In the genomic region with DNA sequence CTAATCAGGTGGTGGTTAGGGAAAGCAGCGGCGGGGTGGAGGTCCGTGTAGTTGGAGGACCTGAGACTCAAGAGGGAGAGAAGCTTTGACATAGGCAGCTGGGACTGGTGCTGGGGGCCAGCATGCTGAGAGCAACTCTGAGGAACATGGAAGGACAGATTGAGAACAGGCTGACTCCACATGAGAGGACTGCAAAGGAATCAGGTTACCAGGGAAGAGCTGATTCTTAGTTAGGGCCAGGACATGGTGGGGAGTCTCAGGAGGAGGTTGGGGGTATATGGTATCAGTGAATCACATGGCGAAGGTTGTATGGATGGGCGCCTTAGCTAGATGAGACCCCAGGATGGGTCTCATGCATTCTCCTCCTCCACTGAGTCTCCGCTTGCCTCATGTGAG, we compare ENCODE assay signal across 20 cellular contexts.
DNase-seq lines count a peak whose midpoint lies in the region; ATAC-seq and TF ChIP-seq lines count a peak whose summit lies in the region.
"Had no signal": no experiment of that assay in that cellular context is flagged by ENCODE, and none has a peak within 500 bp of the region (broad histone marks: within the 10 kb centered on the region; RNA-seq: fewer than 3 reads in every experiment).

No MANE protein-coding gene starts in this region.

- peak overlapping the region; percentile 36 for H4K8ac ChIP-seq in mesenchymal stem cell (ENCODE audit: low read length)

- peaks cover 15% of the 10 kb centered on the region for H3K4me1 ChIP-seq in mesenchymal stem cell (ENCODE audit: control insufficient read depth, insufficient read depth, low read depth, low read length)
- H3K4me1 ChIP-seq: right atrium auricular region had no signal

- H3K14ac ChIP-seq in mesenchymal stem cell (ENCODE audit: low read length in 2 of 2) = peak overlapping the region in 1 of 2 experiments; percentile 70

- H3K4me3 ChIP-seq in mesenchymal stem cell (ENCODE audit: insufficient read depth in 1 of 2, low read depth in 1 of 2, low read length in 2 of 2) = peak overlapping the region in 1 of 2 experiments; percentile 44
- H3K4me3 ChIP-seq: right atrium auricular region had no signal

- peak overlapping the region; percentile 2 to 93 for H2BK12ac ChIP-seq in mesenchymal stem cell (ENCODE audit: low read length in 2 of 2)

- peak overlapping the region; percentile 98 for H2AK5ac ChIP-seq in mesenchymal stem cell (ENCODE audit: low read length, severe bottlenecking)

- WGBS in mesenchymal stem cell = 79% methylated on average over 6 of the region's 6 CpGs

- peak overlapping the region; percentile 39 for H2BK5ac ChIP-seq in mesenchymal stem cell (ENCODE audit: low read depth, low read length, poor library complexity, severe bottlenecking)

- no peaks in the 10 kb centered on the region for H3K27me3 Mint-ChIP-seq in activated T-cell treated with anti-CD3 and anti-CD28 coated beads, Interleukin-2, amount 50 U/mL, for 24 hours
- no peaks in the 10 kb centered on the region for H3K27me3 Mint-ChIP-seq in MCF 10A (ENCODE audit: insufficient read depth, unreplicated experiment)
- H3K27me3 Mint-ChIP-seq: activated B cell treated with CpG ODN at 0.5 μM for 24 hours had no signal

- H3K27me3 ChIP-seq in mesenchymal stem cell (ENCODE audit: control insufficient read depth in 1 of 2, insufficient read depth in 1 of 2, low read length in 2 of 2) = no peaks in the 10 kb centered on the region
- H3K27me3 ChIP-seq: right atrium auricular region had no signal

- H3K9me3 ChIP-seq in mesenchymal stem cell (ENCODE audit: control insufficient read depth, low read length) = no peaks in the 10 kb centered on the region
- H3K9me3 ChIP-seq: right atrium auricular region had no signal

- peak overlapping the region; percentile 98 for H3K27ac ChIP-seq in mesenchymal stem cell (ENCODE audit: low read length, poor library complexity, severe bottlenecking)
- H3K27ac ChIP-seq: right atrium auricular region had no signal

- no peak for ATAC-seq in GM21737 (IDR thresholded peaks at IDR 0.05; ENCODE audit: unreplicated experiment)
- ATAC-seq: T-helper 17 cell had no signal

- CTCF ChIA-PET in MCF 10A (lab: Yijun Ruan, JAX) = no interaction called here

- peaks cover 2% of the 10 kb centered on the region for H3K79me1 ChIP-seq in mesenchymal stem cell (replicated peaks; ENCODE audit: low read length, poor library complexity, severe bottlenecking)

- no peak overlapping the region for H3K4me3 Mint-ChIP-seq in activated T-cell treated with anti-CD3 and anti-CD28 coated beads, Interleukin-2, amount 50 U/mL, for 24 hours
- H3K4me3 Mint-ChIP-seq in MCF 10A (ENCODE audit: unreplicated experiment) = peak overlapping the region; percentile 12
- H3K4me3 Mint-ChIP-seq: activated B cell treated with CpG ODN at 0.5 μM for 24 hours; CD4-positive, alpha-beta memory T cell; T-helper 17 cell had no signal

- peak overlapping the region; percentile 88 for H3K9ac ChIP-seq in mesenchymal stem cell (ENCODE audit: low read length)

- H3K27ac Mint-ChIP-seq in activated T-cell treated with anti-CD3 and anti-CD28 coated beads, Interleukin-2, amount 50 U/mL, for 24 hours = peak overlapping the region; percentile 23
- H3K27ac Mint-ChIP-seq in MCF 10A (ENCODE audit: low read depth, unreplicated experiment) = peak overlapping the region; percentile 96
- H3K27ac Mint-ChIP-seq: activated B cell treated with CpG ODN at 0.5 μM for 24 hours; CD4-positive, alpha-beta memory T cell; T-helper 17 cell had no signal

- POLR2A ChIA-PET in MCF 10A (lab: Yijun Ruan, JAX) = interaction anchor here (0.5 to 2.9 kb wide), 5 partner anchors 15 to 1111 kb away, joined by 3 to 24 read pairs (median 4); no protein-coding TSS in a partner anchor

- H3K4ac ChIP-seq in mesenchymal stem cell (ENCODE audit: low read depth in 1 of 2, low read length in 2 of 2) = peak overlapping the region in 1 of 2 experiments; percentile 97

- H3K36me3 ChIP-seq in mesenchymal stem cell (ENCODE audit: control insufficient read depth in 1 of 2, insufficient read depth in 2 of 2, low read depth in 1 of 2, low read length in 2 of 2) = no peaks in the 10 kb centered on the region
- H3K36me3 ChIP-seq: right atrium auricular region had no signal

- BruUV-seq in MCF 10A (replicated peaks; lab: Mats Ljungman, UMichigan) = no TSS peak

- peak overlapping the region; percentile 44 for H2AFZ ChIP-seq in mesenchymal stem cell (ENCODE audit: low read depth, low read length)

- no peaks in the 10 kb centered on the region for H3K36me3 Mint-ChIP-seq in activated T-cell treated with anti-CD3 and anti-CD28 coated beads, Interleukin-2, amount 50 U/mL, for 24 hours (ENCODE audit: low read depth)
- no peaks in the 10 kb centered on the region for H3K36me3 Mint-ChIP-seq in MCF 10A (ENCODE audit: insufficient read depth, unreplicated experiment)
- H3K36me3 Mint-ChIP-seq: CD4-positive, alpha-beta memory T cell had no signal

- no peak for DNase-seq in activated T-cell treated with anti-CD3 and anti-CD28 coated beads, Interleukin-2, amount 50 U/mL, for 24 hours
- no peak for DNase-seq in activated T-cell treated with anti-CD3 and anti-CD28 coated beads, Interleukin-2, amount 50 U/mL, for 1 hour
- no peak for DNase-seq in MCF 10A (ENCODE audit: unreplicated experiment)
- no peak for DNase-seq in mesenchymal stem cell
- no peak for DNase-seq in NCI-H524 (lab: John Stamatoyannopoulos, UW)
- DNase-seq in GM10266 (ENCODE audit: extremely low spot score) = no peak
- no peak for DNase-seq in NCI-H2171 (lab: John Stamatoyannopoulos, UW)
- DNase-seq: 8988T; activated B cell treated with CpG ODN at 0.5 μM for 24 hours; activated CD8-positive, alpha-beta memory T cell treated with anti-CD3 and anti-CD28 coated beads for 24 hours; CD4-positive, alpha-beta memory T cell; cortex of kidney; NCI-H2081; NCI-H774; RPMI8226; stimulated activated CD4-positive, alpha-beta T cell treated with anti-CD3 and anti-CD28 coated beads, Interleukin-2, amount 100 ng/mL, for 48 hours; T-helper 17 cell had no signal

- peaks cover 13% of the 10 kb centered on the region for H3K4me1 Mint-ChIP-seq in activated T-cell treated with anti-CD3 and anti-CD28 coated beads, Interleukin-2, amount 50 U/mL, for 24 hours (ENCODE audit: low read depth)
- H3K4me1 Mint-ChIP-seq in MCF 10A (ENCODE audit: insufficient read depth, unreplicated experiment) = peaks cover 46% of the 10 kb centered on the region
- H3K4me1 Mint-ChIP-seq: activated B cell treated with CpG ODN at 0.5 μM for 24 hours; CD4-positive, alpha-beta memory T cell; T-helper 17 cell had no signal

- peak overlapping the region; percentile 10 for H4K91ac ChIP-seq in mesenchymal stem cell (ENCODE audit: low read length)

- TF ChIP-seq CTCF in MCF 10A (IDR thresholded peaks at IDR 0.05; ENCODE audit: unreplicated experiment) (no peak), GM10266 (IDR thresholded peaks at IDR 0.05; ENCODE audit: control insufficient read depth, insufficient read depth, low read depth, missing control alignments) (no peak)

- no peak overlapping the region for H3K4me2 ChIP-seq in mesenchymal stem cell (ENCODE audit: low read length, poor library complexity, severe bottlenecking)

- peak overlapping the region; percentile 0 to 67 for H3K18ac ChIP-seq in mesenchymal stem cell (ENCODE audit: low read depth in 1 of 2, low read length in 2 of 2)

- no peak overlapping the region for H2BK15ac ChIP-seq in mesenchymal stem cell (ENCODE audit: low read depth, poor library complexity, severe bottlenecking)

- H3K23ac ChIP-seq in mesenchymal stem cell (ENCODE audit: low read length in 2 of 2) = peak overlapping the region in 1 of 2 experiments; percentile 72

- H3K9me3 Mint-ChIP-seq in activated T-cell treated with anti-CD3 and anti-CD28 coated beads, Interleukin-2, amount 50 U/mL, for 24 hours = no peaks in the 10 kb centered on the region
- H3K9me3 Mint-ChIP-seq in MCF 10A (ENCODE audit: unreplicated experiment) = no peaks in the 10 kb centered on the region
- H3K9me3 Mint-ChIP-seq: activated B cell treated with CpG ODN at 0.5 μM for 24 hours; activated T-helper 2 cell treated with anti-CD3 and anti-CD28 coated beads, Interferon-gamma antibody, Interleukin-2, Interleukin-4, amounts not matched to agents 10 μg/mL and 5 μg/mL and 100 μg/mL, durations not matched to agents 14 hours and 24 hours and 36 hours had no signal

- intact Hi-C loops in MCF 10A (cut with micrococcal nuclease) = loop anchor here (5.0 kb wide), 2 partner anchors 234 to 361 kb away; no protein-coding TSS in a partner anchor

- no peak overlapping the region for H2BK120ac ChIP-seq in mesenchymal stem cell (ENCODE audit: low read depth, low read length)
